9 cellular contexts compared by ENCODE assay signal in genomic region chr6:157068691-157069228, GRCh38.
DNase-seq lines count a peak whose midpoint lies in the region; ATAC-seq, FAIRE-seq and TF ChIP-seq lines count a peak whose summit lies in the region.
"Had no signal": no experiment of that assay in that cellular context is flagged by ENCODE, and none has a peak within 500 bp of the region (broad histone marks: within the 10 kb centered on the region; RNA-seq: fewer than 3 reads in every experiment).

No MANE protein-coding gene starts in this region.

- TF ChIP-seq CTCF in gastroesophageal sphincter (IDR thresholded peaks at IDR 0.05): no peak

- H3K9me3 Mint-ChIP-seq in activated naive CD4-positive, alpha-beta T cell treated with anti-CD3 and anti-CD28 coated beads, Interleukin-2, amount 50 U/mL, for 24 hours: no peaks in the 10 kb centered on the region
- no peaks in the 10 kb centered on the region for H3K9me3 Mint-ChIP-seq in activated T-helper 2 cell treated with anti-CD3 and anti-CD28 coated beads, Interferon-gamma antibody, Interleukin-2, Interleukin-4, amounts not matched to agents 10 μg/mL and 5 μg/mL and 100 μg/mL, durations not matched to agents 14 hours and 24 hours and 36 hours

- DNase-seq in activated naive CD4-positive, alpha-beta T cell treated with Interleukin-2 at 50 U/mL for 16 hours: no peak
- no peak for DNase-seq in activated T-helper 2 cell treated with anti-CD3 and anti-CD28 coated beads, Interferon-gamma antibody, Interleukin-2, Interleukin-4, amounts not matched to agents 10 μg/mL and 5 μg/mL and 100 μg/mL, durations not matched to agents 14 hours and 24 hours and 36 hours (ENCODE audit: low spot score)
- DNase-seq in urothelium cell line (ENCODE audit: low spot score) (peak; percentile 13), GM23248 (no peak), H54 (ENCODE audit: insufficient read length, low spot score) (no peak)

- no peak for FAIRE-seq in urothelium cell line (lab: Jason Lieb, UNC)
- FAIRE-seq in H54 (lab: Jason Lieb, UNC): no peak

- H3K4me2 ChIP-seq in GM23248 (ENCODE audit: unreplicated experiment): no peak overlapping the region

- in situ Hi-C loops in GM23248 (cut with MboI): no loop called here

- H3K27ac ChIP-seq in GM23248: no peak overlapping the region
- no peak overlapping the region for H3K27ac ChIP-seq in gastroesophageal sphincter
- H3K27ac ChIP-seq: C4-2B had no signal

- 0 out of 2 replicates have a peak, but pooled peaks cover 5% of the 10 kb centered on the region for H4K20me1 ChIP-seq in GM23248 (ENCODE audit: insufficient read depth)

- peak overlapping the region; percentile 79 for H3K27ac Mint-ChIP-seq in activated naive CD4-positive, alpha-beta T cell treated with anti-CD3 and anti-CD28 coated beads, Interleukin-2, amount 50 U/mL, for 24 hours
- H3K27ac Mint-ChIP-seq in activated T-helper 2 cell treated with anti-CD3 and anti-CD28 coated beads, Interferon-gamma antibody, Interleukin-2, Interleukin-4, amounts not matched to agents 10 μg/mL and 5 μg/mL and 100 μg/mL, durations not matched to agents 14 hours and 24 hours and 36 hours: peak overlapping the region; percentile 58

- no peaks in the 10 kb centered on the region for H3K27me3 Mint-ChIP-seq in activated naive CD4-positive, alpha-beta T cell treated with anti-CD3 and anti-CD28 coated beads, Interleukin-2, amount 50 U/mL, for 24 hours
- no peaks in the 10 kb centered on the region for H3K27me3 Mint-ChIP-seq in activated T-helper 2 cell treated with anti-CD3 and anti-CD28 coated beads, Interferon-gamma antibody, Interleukin-2, Interleukin-4, amounts not matched to agents 10 μg/mL and 5 μg/mL and 100 μg/mL, durations not matched to agents 14 hours and 24 hours and 36 hours (ENCODE audit: low read depth)

- H3K9me2 ChIP-seq in GM23248 (ENCODE audit: insufficient read depth): no peaks in the 10 kb centered on the region

- TF ChIP-seq POLR2A in gastroesophageal sphincter (IDR thresholded peaks at IDR 0.05) (no peak), H54 (IDR thresholded peaks at IDR 0.05; ENCODE audit: low read depth, low read length) (no peak)

- 0 out of 2 replicates have a peak, but pooled peaks cover 5% of the 10 kb centered on the region for H3F3A ChIP-seq in GM23248 (ENCODE audit: insufficient read depth)

- H3K27me3 ChIP-seq in GM23248 (replicated peaks; ENCODE audit: insufficient read depth): no peaks in the 10 kb centered on the region
- no peaks in the 10 kb centered on the region for H3K27me3 ChIP-seq in gastroesophageal sphincter

- H3K4me1 Mint-ChIP-seq in activated naive CD4-positive, alpha-beta T cell treated with anti-CD3 and anti-CD28 coated beads, Interleukin-2, amount 50 U/mL, for 24 hours: peaks cover 67% of the 10 kb centered on the region
- peaks cover 54% of the 10 kb centered on the region for H3K4me1 Mint-ChIP-seq in activated T-helper 2 cell treated with anti-CD3 and anti-CD28 coated beads, Interferon-gamma antibody, Interleukin-2, Interleukin-4, amounts not matched to agents 10 μg/mL and 5 μg/mL and 100 μg/mL, durations not matched to agents 14 hours and 24 hours and 36 hours (ENCODE audit: low read depth)

- H3K79me2 ChIP-seq in GM23248 (ENCODE audit: insufficient read depth): peaks cover 98% of the 10 kb centered on the region

- H3K4me1 ChIP-seq in GM23248 (ENCODE audit: insufficient read depth) (peaks cover 14% of the 10 kb centered on the region), gastroesophageal sphincter (peaks cover 10 to 69% (median 13%) of the 10 kb centered on the region in 3 donors)

- H3K4me3 ChIP-seq in GM23248: no peak overlapping the region
- H3K4me3 ChIP-seq in gastroesophageal sphincter: no peak overlapping the region

- H3K9me3 ChIP-seq in GM23248 (ENCODE audit: low read depth) (no peaks in the 10 kb centered on the region), gastroesophageal sphincter (no peaks in the 10 kb centered on the region)

- H2AFZ ChIP-seq in GM23248: no peak overlapping the region

- no peak for TF ChIP-seq EP300 in gastroesophageal sphincter (IDR thresholded peaks at IDR 0.05)

- WGBS in GM23248 (ENCODE audit: low coverage in 1 of 2, low lambda C conversion rate in 2 of 2, missing lambda C conversion rate in 2 of 2), 2 experiments: 86 to 89% methylated on average over 7 of the region's 7 CpGs
- WGBS in gastroesophageal sphincter (ENCODE audit: low coverage in 1 of 2), 2 donors: 31 to 48% methylated on average over 7 of the region's 7 CpGs

- H3K36me3 ChIP-seq in GM23248 (ENCODE audit: low read depth) (no peaks in the 10 kb centered on the region), gastroesophageal sphincter (no peaks in the 10 kb centered on the region)

- intact Hi-C loops in activated T-helper 2 cell treated with anti-CD3 and anti-CD28 coated beads, Interferon-gamma antibody, Interleukin-2, Interleukin-4, amounts not matched to agents 10 μg/mL and 5 μg/mL and 100 μg/mL, durations not matched to agents 14 hours and 24 hours and 36 hours (cut with micrococcal nuclease): loop anchor here (1.0 to 10.0 kb wide), 6 partner anchors 12 to 396 kb away; no protein-coding TSS in a partner anchor

- H3K36me3 Mint-ChIP-seq in activated naive CD4-positive, alpha-beta T cell treated with anti-CD3 and anti-CD28 coated beads, Interleukin-2, amount 50 U/mL, for 24 hours: peaks cover 10% of the 10 kb centered on the region
- H3K36me3 Mint-ChIP-seq in activated T-helper 2 cell treated with anti-CD3 and anti-CD28 coated beads, Interferon-gamma antibody, Interleukin-2, Interleukin-4, amounts not matched to agents 10 μg/mL and 5 μg/mL and 100 μg/mL, durations not matched to agents 14 hours and 24 hours and 36 hours (ENCODE audit: low read depth): peaks cover 9% of the 10 kb centered on the region

- H3K4me3 Mint-ChIP-seq in activated naive CD4-positive, alpha-beta T cell treated with anti-CD3 and anti-CD28 coated beads, Interleukin-2, amount 50 U/mL, for 24 hours: peak overlapping the region; percentile 32
- H3K4me3 Mint-ChIP-seq in activated T-helper 2 cell treated with anti-CD3 and anti-CD28 coated beads, Interferon-gamma antibody, Interleukin-2, Interleukin-4, amounts not matched to agents 10 μg/mL and 5 μg/mL and 100 μg/mL, durations not matched to agents 14 hours and 24 hours and 36 hours (ENCODE audit: low read depth): no peak overlapping the region

- no peak overlapping the region for H3K9ac ChIP-seq in GM23248

- ATAC-seq in HG03066 (IDR thresholded peaks at IDR 0.05; ENCODE audit: low read depth, unreplicated experiment) (peak; percentile 97), gastroesophageal sphincter (no peak)
